Comparison of ENCODE assay signal across 10 cellular contexts in genomic region chr5:159878988-159879471, GRCh38. TPM values are rescaled to one million over a fixed set of nuclear protein-coding genes. Genes with fewer than 3 reads are reported as not detected.
DNase-seq lines count a peak whose midpoint lies in the region; ATAC-seq and TF ChIP-seq lines count a peak whose summit lies in the region.
"Had no signal": no experiment of that assay in that cellular context is flagged by ENCODE, and none has a peak within 500 bp of the region (broad histone marks: within the 10 kb centered on the region; RNA-seq: fewer than 3 reads in every experiment).

No MANE protein-coding gene starts in this region.

- in situ Hi-C loops in transverse colon (cut with MboI; ENCODE audit: low pct_ligation_motif_present in 1 of 4, low pct_unique_long_range_greater_than_20kb in 1 of 4, low sequenced_read_pairs in 3 of 4) = no loop called here

- no peak for TF ChIP-seq EP300 in transverse colon (IDR thresholded peaks at IDR 0.05; ENCODE audit: low read depth)

- no peaks in the 10 kb centered on the region for H3K9me3 Mint-ChIP-seq in brain

- H3K36me3 Mint-ChIP-seq in brain = no peaks in the 10 kb centered on the region

- peak overlapping the region; percentile 45 to 67 (median 52) for H3K27ac ChIP-seq in transverse colon
- H3K27ac ChIP-seq: BLaER1 treated with 17β-estradiol and CSF1 and Interleukin-3, amounts not matched to agents 10 nM and 100 nM; VCaP had no signal

- no peak for ATAC-seq in GM21447 (IDR thresholded peaks at IDR 0.05; ENCODE audit: unreplicated experiment)

- peak overlapping the region in 4 of 5 experiments; percentile 20 to 42 (median 30) for H3K4me3 Mint-ChIP-seq in brain

- no peak for TF ChIP-seq CTCF in brain (conservative IDR thresholded peaks at IDR 0.05)
- TF ChIP-seq CTCF in transverse colon (IDR thresholded peaks at IDR 0.05) = no peak

- DNase-seq in NCI-H1436 (lab: John Stamatoyannopoulos, UW) (peak; percentile 18), NCI-H1436 treated with DMSO at 0.1 percent for 48 hours (lab: John Stamatoyannopoulos, UW) (no peak), kidney tubule cell (ENCODE audit: low spot score) (peak; percentile 81), transverse colon (peak; percentile 56), activated gamma-delta T cell treated with Interleukin-2 at 50 U/mL for 16 hours (no peak), epidermal melanocyte (ENCODE audit: insufficient read length, low spot score) (no peak)

- WGBS in transverse colon (ENCODE audit: low coverage in 1 of 2), 2 donors = 7 to 20% methylated on average over 6 to 11 of the region's 11 CpGs

- no peaks in the 10 kb centered on the region for H3K27me3 ChIP-seq in transverse colon

- no peak overlapping the region for H3K4me3 ChIP-seq in transverse colon
- H3K4me3 ChIP-seq: BLaER1 treated with 17β-estradiol and CSF1 and Interleukin-3, amounts not matched to agents 10 nM and 100 nM had no signal

- no peak for TF ChIP-seq POLR2A in transverse colon (IDR thresholded peaks at IDR 0.05)

- H3K9me3 ChIP-seq in transverse colon = no peaks in the 10 kb centered on the region
- H3K9me3 ChIP-seq: BLaER1 treated with 17β-estradiol and CSF1 and Interleukin-3, amounts not matched to agents 10 nM and 100 nM had no signal

- intact Hi-C loops in transverse colon (cut with DNase I; ENCODE audit: low total_unique reads) = no loop called here

- H3K27me3 Mint-ChIP-seq in brain = no peaks in the 10 kb centered on the region

- no peaks in the 10 kb centered on the region for H3K36me3 ChIP-seq in transverse colon
- H3K36me3 ChIP-seq: BLaER1 treated with 17β-estradiol and CSF1 and Interleukin-3, amounts not matched to agents 10 nM and 100 nM had no signal

- H3K4me1 Mint-ChIP-seq in brain = peaks cover 19% of the 10 kb centered on the region

- H3K27ac Mint-ChIP-seq in brain = peak overlapping the region in 3 of 5 experiments; percentile 30 to 88 (median 85)

- peaks cover 0 to 12% (median 0%) of the 10 kb centered on the region in 4 donors for H3K4me1 ChIP-seq in transverse colon

RNA-seq across cellular contexts. Expression of gene ADRA1B, which starts 37.3 kb away (rescaled TPM):
- polyA plus RNA-seq in brain (ENCODE audit: insufficient read depth, low read depth, low replicate concordance) = 3.4 TPM
- total RNA-seq in transverse colon = 1 to 10 TPM; 2.9 to 9.0 (median 5.0) TPM

Comparison
In these comparisons a context has a peak if more than half of its experiments do, and no peak if none do; other contexts are left out.
1. DNase-seq: peak in NCI-H1436 (single experiment), kidney tubule cell (single experiment) and transverse colon (single experiment); none in NCI-H1436 treated with DMSO at 0.1 percent for 48 hours (single experiment), activated gamma-delta T cell treated with Interleukin-2 at 50 U/mL for 16 hours (single experiment) and epidermal melanocyte (single experiment).